1 cellular context compared by ENCODE assay signal in the genomic region with DNA sequence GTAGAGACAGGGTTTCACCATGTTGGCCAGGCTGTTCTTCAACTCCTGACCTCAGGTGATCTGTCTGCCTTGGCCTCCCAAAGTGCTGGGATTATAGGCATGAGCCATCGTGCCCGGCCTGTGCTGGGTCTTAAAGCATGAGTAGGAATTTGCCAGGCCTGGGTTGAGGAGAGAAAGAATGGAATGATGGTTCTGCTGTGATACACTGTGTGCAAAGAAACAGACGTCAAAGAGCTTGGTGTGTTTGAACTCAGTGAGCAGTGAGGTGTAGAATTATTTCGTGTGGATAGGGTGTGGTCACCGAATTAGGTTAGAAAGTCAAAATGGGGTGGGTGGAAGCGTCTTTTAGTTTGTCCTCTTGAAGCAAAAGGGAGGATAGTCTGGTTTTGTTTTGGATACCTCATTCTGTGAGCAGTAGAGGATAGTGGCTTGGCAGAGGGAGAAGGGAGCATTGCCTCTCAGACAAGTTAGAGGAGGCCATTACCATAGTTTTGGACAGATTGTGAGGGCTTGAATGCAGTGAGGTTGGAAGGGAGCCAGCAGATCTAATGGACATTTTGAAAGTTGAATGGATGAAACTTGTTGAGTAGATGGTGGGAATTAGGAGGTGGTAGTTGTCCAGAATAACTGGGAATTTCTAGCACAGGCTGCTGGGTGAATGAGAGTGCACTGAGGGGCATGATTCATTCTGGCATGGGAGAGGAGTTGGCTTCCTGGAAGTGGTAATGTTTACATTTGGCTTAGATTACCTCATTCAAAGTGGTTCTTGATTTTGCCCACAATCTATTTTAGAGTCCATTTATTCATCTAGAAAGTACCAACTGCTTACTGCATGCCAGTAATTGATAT.
TF ChIP-seq lines count a peak whose summit lies in the region.

No MANE protein-coding gene starts in this region.

TF ChIP-seq in HEK293, 187 proteins besides CTCF, POLR2A, EP300 and RAD21 (continued from another document and continues in another):
- TF ChIP-seq ZNF76 (tag by site-specific recombination; IDR thresholded peaks at IDR 0.05; ENCODE audit: borderline replicate concordance, low read depth) (no peak), ZNF548 (tag by site-specific recombination; IDR thresholded peaks at IDR 0.05) (no peak), ZNF658 (tag by site-specific recombination; IDR thresholded peaks at IDR 0.05) (no peak), ZNF776 (tag by site-specific recombination; IDR thresholded peaks at IDR 0.05; ENCODE audit: borderline replicate concordance) (no peak), ZNF140 (tag by site-specific recombination; IDR thresholded peaks at IDR 0.05) (no peak), ZNF629 (tag by site-specific recombination; IDR thresholded peaks at IDR 0.05) (peak; percentile 75), ZBTB17 (tag by site-specific recombination; IDR thresholded peaks at IDR 0.05) (peak; percentile 39; the same call in 1 of the 2 replicates), MYNN (tag by site-specific recombination; IDR thresholded peaks at IDR 0.05; ENCODE audit: borderline replicate concordance) (no peak), ZBTB8A (tag by site-specific recombination; IDR thresholded peaks at IDR 0.05) (no peak), ZNF585B (tag by site-specific recombination; IDR thresholded peaks at IDR 0.05) (no peak), ZEB2 (tag by site-specific recombination; IDR thresholded peaks at IDR 0.05) (0 out of 2 replicates have a peak, but pooled peaks have one; percentile 53), ZNF341 (tag by site-specific recombination; IDR thresholded peaks at IDR 0.05; ENCODE audit: low read depth) (no peak), ZNF133 (tag by site-specific recombination; IDR thresholded peaks at IDR 0.05) (no peak), KLF10 (tag by site-specific recombination; IDR thresholded peaks at IDR 0.05) (no peak), ZNF830 (tag by site-specific recombination; IDR thresholded peaks at IDR 0.05; ENCODE audit: low read depth) (no peak), ZNF558 (tag by site-specific recombination; IDR thresholded peaks at IDR 0.05) (no peak), ZNF560 (tag by site-specific recombination; IDR thresholded peaks at IDR 0.05; ENCODE audit: borderline replicate concordance) (no peak), ZNF791 (tag by site-specific recombination; IDR thresholded peaks at IDR 0.05) (no peak), BCL11A (tag by site-specific recombination; IDR thresholded peaks at IDR 0.05; ENCODE audit: low read depth) (no peak), ZBTB21 (tag by site-specific recombination; IDR thresholded peaks at IDR 0.05) (peak; percentile 10; the same call in 1 of the 2 replicates), ZNF416 (tag by site-specific recombination; IDR thresholded peaks at IDR 0.05) (no peak), SALL2 (tag by site-specific recombination; IDR thresholded peaks at IDR 0.05; ENCODE audit: borderline replicate concordance) (no peak), KLF7 (tag by site-specific recombination; IDR thresholded peaks at IDR 0.05; ENCODE audit: borderline replicate concordance) (no peak), ZNF335 (tag by site-specific recombination; conservative IDR thresholded peaks at IDR 0.05) (peak; percentile 43), ZFP37 (tag by site-specific recombination; IDR thresholded peaks at IDR 0.05) (peak; percentile 46; the same call in 1 of the 2 replicates), SP3 (tag by site-specific recombination; IDR thresholded peaks at IDR 0.05) (0 out of 2 replicates have a peak, but pooled peaks have one; percentile 22), ZNF792 (tag by site-specific recombination; IDR thresholded peaks at IDR 0.05) (no peak), SCRT2 (tag by site-specific recombination; IDR thresholded peaks at IDR 0.05) (peak; percentile 92), ZFP69B (tag by site-specific recombination; IDR thresholded peaks at IDR 0.05) (no peak), SCRT1 (tag by site-specific recombination; IDR thresholded peaks at IDR 0.05; ENCODE audit: borderline replicate concordance) (peak; percentile 63; the same call in 1 of the 2 replicates), BCL11B (tag by site-specific recombination; IDR thresholded peaks at IDR 0.05; ENCODE audit: low read depth) (no peak)
- TF ChIP-seq, protein P1, sequence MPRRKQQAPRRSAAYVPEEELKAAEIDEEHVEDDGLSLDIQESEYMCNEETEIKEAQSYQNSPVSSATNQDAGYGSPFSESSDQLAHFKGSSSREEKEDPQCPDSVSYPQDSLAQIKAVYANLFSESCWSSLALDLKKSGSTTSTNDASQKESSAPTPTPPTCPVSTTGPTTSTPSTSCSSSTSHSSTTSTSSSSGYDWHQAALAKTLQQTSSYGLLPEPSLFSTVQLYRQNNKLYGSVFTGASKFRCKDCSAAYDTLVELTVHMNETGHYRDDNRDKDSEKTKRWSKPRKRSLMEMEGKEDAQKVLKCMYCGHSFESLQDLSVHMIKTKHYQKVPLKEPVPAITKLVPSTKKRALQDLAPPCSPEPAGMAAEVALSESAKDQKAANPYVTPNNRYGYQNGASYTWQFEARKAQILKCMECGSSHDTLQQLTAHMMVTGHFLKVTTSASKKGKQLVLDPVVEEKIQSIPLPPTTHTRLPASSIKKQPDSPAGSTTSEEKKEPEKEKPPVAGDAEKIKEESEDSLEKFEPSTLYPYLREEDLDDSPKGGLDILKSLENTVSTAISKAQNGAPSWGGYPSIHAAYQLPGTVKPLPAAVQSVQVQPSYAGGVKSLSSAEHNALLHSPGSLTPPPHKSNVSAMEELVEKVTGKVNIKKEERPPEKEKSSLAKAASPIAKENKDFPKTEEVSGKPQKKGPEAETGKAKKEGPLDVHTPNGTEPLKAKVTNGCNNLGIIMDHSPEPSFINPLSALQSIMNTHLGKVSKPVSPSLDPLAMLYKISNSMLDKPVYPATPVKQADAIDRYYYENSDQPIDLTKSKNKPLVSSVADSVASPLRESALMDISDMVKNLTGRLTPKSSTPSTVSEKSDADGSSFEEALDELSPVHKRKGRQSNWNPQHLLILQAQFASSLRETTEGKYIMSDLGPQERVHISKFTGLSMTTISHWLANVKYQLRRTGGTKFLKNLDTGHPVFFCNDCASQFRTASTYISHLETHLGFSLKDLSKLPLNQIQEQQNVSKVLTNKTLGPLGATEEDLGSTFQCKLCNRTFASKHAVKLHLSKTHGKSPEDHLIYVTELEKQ (tag by site-specific recombination; IDR thresholded peaks at IDR 0.05; ENCODE audit: borderline replicate concordance): no peak
- TF ChIP-seq, protein P2, sequence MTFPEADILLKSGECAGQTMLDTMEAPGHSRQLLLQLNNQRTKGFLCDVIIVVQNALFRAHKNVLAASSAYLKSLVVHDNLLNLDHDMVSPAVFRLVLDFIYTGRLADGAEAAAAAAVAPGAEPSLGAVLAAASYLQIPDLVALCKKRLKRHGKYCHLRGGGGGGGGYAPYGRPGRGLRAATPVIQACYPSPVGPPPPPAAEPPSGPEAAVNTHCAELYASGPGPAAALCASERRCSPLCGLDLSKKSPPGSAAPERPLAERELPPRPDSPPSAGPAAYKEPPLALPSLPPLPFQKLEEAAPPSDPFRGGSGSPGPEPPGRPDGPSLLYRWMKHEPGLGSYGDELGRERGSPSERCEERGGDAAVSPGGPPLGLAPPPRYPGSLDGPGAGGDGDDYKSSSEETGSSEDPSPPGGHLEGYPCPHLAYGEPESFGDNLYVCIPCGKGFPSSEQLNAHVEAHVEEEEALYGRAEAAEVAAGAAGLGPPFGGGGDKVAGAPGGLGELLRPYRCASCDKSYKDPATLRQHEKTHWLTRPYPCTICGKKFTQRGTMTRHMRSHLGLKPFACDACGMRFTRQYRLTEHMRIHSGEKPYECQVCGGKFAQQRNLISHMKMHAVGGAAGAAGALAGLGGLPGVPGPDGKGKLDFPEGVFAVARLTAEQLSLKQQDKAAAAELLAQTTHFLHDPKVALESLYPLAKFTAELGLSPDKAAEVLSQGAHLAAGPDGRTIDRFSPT (tag by site-specific recombination; IDR thresholded peaks at IDR 0.05): no peak
- TF ChIP-seq, protein P3, sequence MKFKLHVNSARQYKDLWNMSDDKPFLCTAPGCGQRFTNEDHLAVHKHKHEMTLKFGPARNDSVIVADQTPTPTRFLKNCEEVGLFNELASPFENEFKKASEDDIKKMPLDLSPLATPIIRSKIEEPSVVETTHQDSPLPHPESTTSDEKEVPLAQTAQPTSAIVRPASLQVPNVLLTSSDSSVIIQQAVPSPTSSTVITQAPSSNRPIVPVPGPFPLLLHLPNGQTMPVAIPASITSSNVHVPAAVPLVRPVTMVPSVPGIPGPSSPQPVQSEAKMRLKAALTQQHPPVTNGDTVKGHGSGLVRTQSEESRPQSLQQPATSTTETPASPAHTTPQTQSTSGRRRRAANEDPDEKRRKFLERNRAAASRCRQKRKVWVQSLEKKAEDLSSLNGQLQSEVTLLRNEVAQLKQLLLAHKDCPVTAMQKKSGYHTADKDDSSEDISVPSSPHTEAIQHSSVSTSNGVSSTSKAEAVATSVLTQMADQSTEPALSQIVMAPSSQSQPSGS (tag by site-specific recombination; IDR thresholded peaks at IDR 0.05; ENCODE audit: low read depth): peak; percentile 73
- TF ChIP-seq, protein P4, sequence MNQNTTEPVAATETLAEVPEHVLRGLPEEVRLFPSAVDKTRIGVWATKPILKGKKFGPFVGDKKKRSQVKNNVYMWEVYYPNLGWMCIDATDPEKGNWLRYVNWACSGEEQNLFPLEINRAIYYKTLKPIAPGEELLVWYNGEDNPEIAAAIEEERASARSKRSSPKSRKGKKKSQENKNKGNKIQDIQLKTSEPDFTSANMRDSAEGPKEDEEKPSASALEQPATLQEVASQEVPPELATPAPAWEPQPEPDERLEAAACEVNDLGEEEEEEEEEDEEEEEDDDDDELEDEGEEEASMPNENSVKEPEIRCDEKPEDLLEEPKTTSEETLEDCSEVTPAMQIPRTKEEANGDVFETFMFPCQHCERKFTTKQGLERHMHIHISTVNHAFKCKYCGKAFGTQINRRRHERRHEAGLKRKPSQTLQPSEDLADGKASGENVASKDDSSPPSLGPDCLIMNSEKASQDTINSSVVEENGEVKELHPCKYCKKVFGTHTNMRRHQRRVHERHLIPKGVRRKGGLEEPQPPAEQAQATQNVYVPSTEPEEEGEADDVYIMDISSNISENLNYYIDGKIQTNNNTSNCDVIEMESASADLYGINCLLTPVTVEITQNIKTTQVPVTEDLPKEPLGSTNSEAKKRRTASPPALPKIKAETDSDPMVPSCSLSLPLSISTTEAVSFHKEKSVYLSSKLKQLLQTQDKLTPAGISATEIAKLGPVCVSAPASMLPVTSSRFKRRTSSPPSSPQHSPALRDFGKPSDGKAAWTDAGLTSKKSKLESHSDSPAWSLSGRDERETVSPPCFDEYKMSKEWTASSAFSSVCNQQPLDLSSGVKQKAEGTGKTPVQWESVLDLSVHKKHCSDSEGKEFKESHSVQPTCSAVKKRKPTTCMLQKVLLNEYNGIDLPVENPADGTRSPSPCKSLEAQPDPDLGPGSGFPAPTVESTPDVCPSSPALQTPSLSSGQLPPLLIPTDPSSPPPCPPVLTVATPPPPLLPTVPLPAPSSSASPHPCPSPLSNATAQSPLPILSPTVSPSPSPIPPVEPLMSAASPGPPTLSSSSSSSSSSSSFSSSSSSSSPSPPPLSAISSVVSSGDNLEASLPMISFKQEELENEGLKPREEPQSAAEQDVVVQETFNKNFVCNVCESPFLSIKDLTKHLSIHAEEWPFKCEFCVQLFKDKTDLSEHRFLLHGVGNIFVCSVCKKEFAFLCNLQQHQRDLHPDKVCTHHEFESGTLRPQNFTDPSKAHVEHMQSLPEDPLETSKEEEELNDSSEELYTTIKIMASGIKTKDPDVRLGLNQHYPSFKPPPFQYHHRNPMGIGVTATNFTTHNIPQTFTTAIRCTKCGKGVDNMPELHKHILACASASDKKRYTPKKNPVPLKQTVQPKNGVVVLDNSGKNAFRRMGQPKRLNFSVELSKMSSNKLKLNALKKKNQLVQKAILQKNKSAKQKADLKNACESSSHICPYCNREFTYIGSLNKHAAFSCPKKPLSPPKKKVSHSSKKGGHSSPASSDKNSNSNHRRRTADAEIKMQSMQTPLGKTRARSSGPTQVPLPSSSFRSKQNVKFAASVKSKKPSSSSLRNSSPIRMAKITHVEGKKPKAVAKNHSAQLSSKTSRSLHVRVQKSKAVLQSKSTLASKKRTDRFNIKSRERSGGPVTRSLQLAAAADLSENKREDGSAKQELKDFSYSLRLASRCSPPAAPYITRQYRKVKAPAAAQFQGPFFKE (tag by site-specific recombination; IDR thresholded peaks at IDR 0.05; ENCODE audit: borderline replicate concordance): no peak
- TF ChIP-seq, protein P5, sequence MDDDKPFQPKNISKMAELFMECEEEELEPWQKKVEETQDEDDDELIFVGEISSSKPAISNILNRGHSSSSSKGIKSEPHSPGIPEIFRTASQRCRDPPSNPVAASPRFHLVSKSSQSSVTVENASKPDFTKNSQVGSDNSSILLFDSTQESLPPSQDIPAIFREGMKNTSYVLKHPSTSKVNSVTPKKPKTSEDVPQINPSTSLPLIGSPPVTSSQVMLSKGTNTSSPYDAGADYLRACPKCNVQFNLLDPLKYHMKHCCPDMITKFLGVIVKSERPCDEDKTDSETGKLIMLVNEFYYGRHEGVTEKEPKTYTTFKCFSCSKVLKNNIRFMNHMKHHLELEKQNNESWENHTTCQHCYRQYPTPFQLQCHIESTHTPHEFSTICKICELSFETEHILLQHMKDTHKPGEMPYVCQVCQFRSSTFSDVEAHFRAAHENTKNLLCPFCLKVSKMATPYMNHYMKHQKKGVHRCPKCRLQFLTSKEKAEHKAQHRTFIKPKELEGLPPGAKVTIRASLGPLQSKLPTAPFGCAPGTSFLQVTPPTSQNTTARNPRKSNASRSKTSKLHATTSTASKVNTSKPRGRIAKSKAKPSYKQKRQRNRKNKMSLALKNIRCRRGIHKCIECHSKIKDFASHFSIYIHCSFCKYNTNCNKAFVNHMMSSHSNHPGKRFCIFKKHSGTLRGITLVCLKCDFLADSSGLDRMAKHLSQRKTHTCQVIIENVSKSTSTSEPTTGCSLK (tag by site-specific recombination; IDR thresholded peaks at IDR 0.05): no peak
- TF ChIP-seq, protein P6, sequence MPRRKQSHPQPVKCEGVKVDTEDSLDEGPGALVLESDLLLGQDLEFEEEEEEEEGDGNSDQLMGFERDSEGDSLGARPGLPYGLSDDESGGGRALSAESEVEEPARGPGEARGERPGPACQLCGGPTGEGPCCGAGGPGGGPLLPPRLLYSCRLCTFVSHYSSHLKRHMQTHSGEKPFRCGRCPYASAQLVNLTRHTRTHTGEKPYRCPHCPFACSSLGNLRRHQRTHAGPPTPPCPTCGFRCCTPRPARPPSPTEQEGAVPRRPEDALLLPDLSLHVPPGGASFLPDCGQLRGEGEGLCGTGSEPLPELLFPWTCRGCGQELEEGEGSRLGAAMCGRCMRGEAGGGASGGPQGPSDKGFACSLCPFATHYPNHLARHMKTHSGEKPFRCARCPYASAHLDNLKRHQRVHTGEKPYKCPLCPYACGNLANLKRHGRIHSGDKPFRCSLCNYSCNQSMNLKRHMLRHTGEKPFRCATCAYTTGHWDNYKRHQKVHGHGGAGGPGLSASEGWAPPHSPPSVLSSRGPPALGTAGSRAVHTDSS (tag by site-specific recombination; IDR thresholded peaks at IDR 0.05): no peak
- TF ChIP-seq, protein P7, sequence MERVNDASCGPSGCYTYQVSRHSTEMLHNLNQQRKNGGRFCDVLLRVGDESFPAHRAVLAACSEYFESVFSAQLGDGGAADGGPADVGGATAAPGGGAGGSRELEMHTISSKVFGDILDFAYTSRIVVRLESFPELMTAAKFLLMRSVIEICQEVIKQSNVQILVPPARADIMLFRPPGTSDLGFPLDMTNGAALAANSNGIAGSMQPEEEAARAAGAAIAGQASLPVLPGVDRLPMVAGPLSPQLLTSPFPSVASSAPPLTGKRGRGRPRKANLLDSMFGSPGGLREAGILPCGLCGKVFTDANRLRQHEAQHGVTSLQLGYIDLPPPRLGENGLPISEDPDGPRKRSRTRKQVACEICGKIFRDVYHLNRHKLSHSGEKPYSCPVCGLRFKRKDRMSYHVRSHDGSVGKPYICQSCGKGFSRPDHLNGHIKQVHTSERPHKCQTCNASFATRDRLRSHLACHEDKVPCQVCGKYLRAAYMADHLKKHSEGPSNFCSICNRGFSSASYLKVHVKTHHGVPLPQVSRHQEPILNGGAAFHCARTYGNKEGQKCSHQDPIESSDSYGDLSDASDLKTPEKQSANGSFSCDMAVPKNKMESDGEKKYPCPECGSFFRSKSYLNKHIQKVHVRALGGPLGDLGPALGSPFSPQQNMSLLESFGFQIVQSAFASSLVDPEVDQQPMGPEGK (tag by site-specific recombination; IDR thresholded peaks at IDR 0.05): 0 out of 2 replicates have a peak, but pooled peaks have one; percentile 23
